ENCODE assay signal across 2 cellular contexts in the genomic region with DNA sequence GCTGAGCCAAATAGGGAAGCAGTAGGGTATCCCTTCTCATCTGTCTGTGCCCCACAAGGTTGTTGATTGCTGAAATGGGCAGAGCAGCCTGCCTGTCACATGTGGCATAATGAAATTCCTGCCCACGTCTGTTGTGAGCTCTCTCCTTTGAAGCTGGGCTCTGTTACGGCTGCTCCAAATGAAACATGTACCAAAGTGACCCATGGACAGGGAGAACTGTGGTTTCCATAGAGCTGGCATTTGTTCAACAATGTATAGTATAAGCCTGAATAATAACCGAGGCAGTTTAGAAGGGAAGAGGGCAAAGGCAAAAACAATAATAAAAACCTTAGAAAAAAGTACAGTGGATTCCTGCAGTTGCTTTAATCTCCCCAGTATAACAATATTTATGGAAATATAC.
TF ChIP-seq lines count a peak whose summit lies in the region.

No MANE protein-coding gene starts in this region.

TF ChIP-seq in HCT116, 20 proteins besides CTCF, POLR2A, EP300 and RAD21 (continued from another document):
- TF ChIP-seq ZFX (IDR thresholded peaks at IDR 0.05) (no peak), SRF (IDR thresholded peaks at IDR 0.05; ENCODE audit: low read depth) (no peak), CBX3 (IDR thresholded peaks at IDR 0.05; ENCODE audit: low read depth) (no peak), EZH2phosphoT487 (IDR thresholded peaks at IDR 0.05; ENCODE audit: borderline replicate concordance) (no peak), EGR1 (IDR thresholded peaks at IDR 0.05; ENCODE audit: low read depth) (no peak), JUND (IDR thresholded peaks at IDR 0.05) (no peak), EZH2 (IDR thresholded peaks at IDR 0.05) (no peak), CEBPB (IDR thresholded peaks at IDR 0.05; ENCODE audit: low read depth) (no peak), TCF7L2 (IDR thresholded peaks at IDR 0.05; ENCODE audit: borderline replicate concordance, extremely low read depth, insufficient read depth, insufficient read length) (no peak), ELF1 (IDR thresholded peaks at IDR 0.05; ENCODE audit: borderline replicate concordance, low read depth) (no peak), SP1 (IDR thresholded peaks at IDR 0.05; ENCODE audit: low read depth) (no peak)
- TF ChIP-seq, protein P1, sequence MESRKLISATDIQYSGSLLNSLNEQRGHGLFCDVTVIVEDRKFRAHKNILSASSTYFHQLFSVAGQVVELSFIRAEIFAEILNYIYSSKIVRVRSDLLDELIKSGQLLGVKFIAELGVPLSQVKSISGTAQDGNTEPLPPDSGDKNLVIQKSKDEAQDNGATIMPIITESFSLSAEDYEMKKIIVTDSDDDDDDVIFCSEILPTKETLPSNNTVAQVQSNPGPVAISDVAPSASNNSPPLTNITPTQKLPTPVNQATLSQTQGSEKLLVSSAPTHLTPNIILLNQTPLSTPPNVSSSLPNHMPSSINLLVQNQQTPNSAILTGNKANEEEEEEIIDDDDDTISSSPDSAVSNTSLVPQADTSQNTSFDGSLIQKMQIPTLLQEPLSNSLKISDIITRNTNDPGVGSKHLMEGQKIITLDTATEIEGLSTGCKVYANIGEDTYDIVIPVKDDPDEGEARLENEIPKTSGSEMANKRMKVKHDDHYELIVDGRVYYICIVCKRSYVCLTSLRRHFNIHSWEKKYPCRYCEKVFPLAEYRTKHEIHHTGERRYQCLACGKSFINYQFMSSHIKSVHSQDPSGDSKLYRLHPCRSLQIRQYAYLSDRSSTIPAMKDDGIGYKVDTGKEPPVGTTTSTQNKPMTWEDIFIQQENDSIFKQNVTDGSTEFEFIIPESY (IDR thresholded peaks at IDR 0.05; ENCODE audit: extremely low read depth, insufficient replicate concordance, low read length): no peak
- TF ChIP-seq, protein P2, sequence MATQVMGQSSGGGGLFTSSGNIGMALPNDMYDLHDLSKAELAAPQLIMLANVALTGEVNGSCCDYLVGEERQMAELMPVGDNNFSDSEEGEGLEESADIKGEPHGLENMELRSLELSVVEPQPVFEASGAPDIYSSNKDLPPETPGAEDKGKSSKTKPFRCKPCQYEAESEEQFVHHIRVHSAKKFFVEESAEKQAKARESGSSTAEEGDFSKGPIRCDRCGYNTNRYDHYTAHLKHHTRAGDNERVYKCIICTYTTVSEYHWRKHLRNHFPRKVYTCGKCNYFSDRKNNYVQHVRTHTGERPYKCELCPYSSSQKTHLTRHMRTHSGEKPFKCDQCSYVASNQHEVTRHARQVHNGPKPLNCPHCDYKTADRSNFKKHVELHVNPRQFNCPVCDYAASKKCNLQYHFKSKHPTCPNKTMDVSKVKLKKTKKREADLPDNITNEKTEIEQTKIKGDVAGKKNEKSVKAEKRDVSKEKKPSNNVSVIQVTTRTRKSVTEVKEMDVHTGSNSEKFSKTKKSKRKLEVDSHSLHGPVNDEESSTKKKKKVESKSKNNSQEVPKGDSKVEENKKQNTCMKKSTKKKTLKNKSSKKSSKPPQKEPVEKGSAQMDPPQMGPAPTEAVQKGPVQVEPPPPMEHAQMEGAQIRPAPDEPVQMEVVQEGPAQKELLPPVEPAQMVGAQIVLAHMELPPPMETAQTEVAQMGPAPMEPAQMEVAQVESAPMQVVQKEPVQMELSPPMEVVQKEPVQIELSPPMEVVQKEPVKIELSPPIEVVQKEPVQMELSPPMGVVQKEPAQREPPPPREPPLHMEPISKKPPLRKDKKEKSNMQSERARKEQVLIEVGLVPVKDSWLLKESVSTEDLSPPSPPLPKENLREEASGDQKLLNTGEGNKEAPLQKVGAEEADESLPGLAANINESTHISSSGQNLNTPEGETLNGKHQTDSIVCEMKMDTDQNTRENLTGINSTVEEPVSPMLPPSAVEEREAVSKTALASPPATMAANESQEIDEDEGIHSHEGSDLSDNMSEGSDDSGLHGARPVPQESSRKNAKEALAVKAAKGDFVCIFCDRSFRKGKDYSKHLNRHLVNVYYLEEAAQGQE (IDR thresholded peaks at IDR 0.05; ENCODE audit: low read depth): no peak
- TF ChIP-seq, protein P3, sequence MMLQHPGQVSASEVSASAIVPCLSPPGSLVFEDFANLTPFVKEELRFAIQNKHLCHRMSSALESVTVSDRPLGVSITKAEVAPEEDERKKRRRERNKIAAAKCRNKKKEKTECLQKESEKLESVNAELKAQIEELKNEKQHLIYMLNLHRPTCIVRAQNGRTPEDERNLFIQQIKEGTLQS (IDR thresholded peaks at IDR 0.05): no peak

TF ChIP-seq in endothelial cell of umbilical vein, 7 proteins besides CTCF, POLR2A, EP300 and RAD21 (continued from another document):
- no peak for TF ChIP-seq FOS (IDR thresholded peaks at IDR 0.05; ENCODE audit: borderline replicate concordance, insufficient read depth, low read length)
- TF ChIP-seq MYC (IDR thresholded peaks at IDR 0.05; ENCODE audit: low read depth, low read length): no peak
- no peak for TF ChIP-seq GATA2 (IDR thresholded peaks at IDR 0.05; ENCODE audit: insufficient read depth, insufficient read length, low read depth, low read length)
